8 cellular contexts compared by ENCODE assay signal in genomic region chr14:103546651-103547454, GRCh38. TPM values are rescaled to one million over a fixed set of nuclear protein-coding genes. Genes with fewer than 3 reads are reported as not detected.
DNase-seq lines count a peak whose midpoint lies in the region; ATAC-seq and TF ChIP-seq lines count a peak whose summit lies in the region.

No MANE protein-coding gene starts in this region.

- ATAC-seq in CD4-positive, alpha-beta T cell (ENCODE audit: poor library complexity): peak; percentile 88
- peak; percentile 50 for ATAC-seq in HG03280 (IDR thresholded peaks at IDR 0.05; ENCODE audit: unreplicated experiment)
- ATAC-seq in GM21825 (IDR thresholded peaks at IDR 0.05; ENCODE audit: unreplicated experiment): no peak

- H3K4me1 ChIP-seq in esophagus squamous epithelium (peaks cover 57 to 85% (median 62%) of the 10 kb centered on the region in 3 donors), neutrophil (ENCODE audit: control insufficient read depth in 1 of 2, insufficient read depth in 1 of 2, low read depth in 1 of 2, low read length in 1 of 2) (no peaks in the 10 kb centered on the region)

- TF ChIP-seq POLR2A in esophagus squamous epithelium (IDR thresholded peaks at IDR 0.05): no peak

- no peaks in the 10 kb centered on the region for H3K4me1 Mint-ChIP-seq in CD4-positive, alpha-beta T cell (ENCODE audit: low read depth)
- H3K4me1 Mint-ChIP-seq in activated T-cell treated with anti-CD3 and anti-CD28 coated beads, Interleukin-2, amount 50 U/mL, for 24 hours (ENCODE audit: low read depth): peaks cover 5% of the 10 kb centered on the region

- peaks cover 8% of the 10 kb centered on the region for H3K27me3 ChIP-seq in CD4-positive, alpha-beta T cell (ENCODE audit: control insufficient read depth, insufficient read depth, low read length)
- no peaks in the 10 kb centered on the region for H3K27me3 ChIP-seq in esophagus squamous epithelium
- peaks cover 4% of the 10 kb centered on the region for H3K27me3 ChIP-seq in neutrophil

- H3K36me3 Mint-ChIP-seq in CD4-positive, alpha-beta T cell (ENCODE audit: low read depth): no peaks in the 10 kb centered on the region
- peaks cover 4% of the 10 kb centered on the region for H3K36me3 Mint-ChIP-seq in activated T-cell treated with anti-CD3 and anti-CD28 coated beads, Interleukin-2, amount 50 U/mL, for 24 hours (ENCODE audit: low read depth)

- no peak overlapping the region for H3K27ac ChIP-seq in CD4-positive, alpha-beta T cell (ENCODE audit: low read depth, low read length)
- H3K27ac ChIP-seq in esophagus squamous epithelium (no peak overlapping the region), neutrophil (no peak overlapping the region)

- DNase-seq in CD4-positive, alpha-beta T cell: peak; percentile 59 to 84 (median 70)
- peak; percentile 14 for DNase-seq in NOMO-1 treated with dmso at 0.1 percent for 144 hours (lab: John Stamatoyannopoulos, UW; ENCODE audit: unreplicated experiment)
- peak; percentile 85 for DNase-seq in activated T-cell treated with anti-CD3 and anti-CD28 coated beads, Interleukin-2, amount 50 U/mL, for 24 hours
- no peak for DNase-seq in esophagus squamous epithelium (lab: John Stamatoyannopoulos, UW)
- DNase-seq in superior temporal gyrus (ENCODE audit: extremely low spot score): peak; percentile 88

- no peaks in the 10 kb centered on the region for H3K27me3 Mint-ChIP-seq in CD4-positive, alpha-beta T cell
- peaks cover under 1% of the 10 kb centered on the region for H3K27me3 Mint-ChIP-seq in activated T-cell treated with anti-CD3 and anti-CD28 coated beads, Interleukin-2, amount 50 U/mL, for 24 hours

- H3K4me3 ChIP-seq in esophagus squamous epithelium (no peak overlapping the region), neutrophil (ENCODE audit: low read depth in 1 of 2, low read length in 1 of 2) (no peak overlapping the region)

- H3K36me3 ChIP-seq in esophagus squamous epithelium: no peaks in the 10 kb centered on the region
- no peaks in the 10 kb centered on the region for H3K36me3 ChIP-seq in neutrophil

- intact Hi-C loops in CD4-positive, alpha-beta T cell (cut with DNase I, micrococcal nuclease): loop anchor here (1.0 to 5.0 kb wide), 4 partner anchors 29 to 442 kb away; no protein-coding TSS in a partner anchor
- intact Hi-C loops in esophagus squamous epithelium (cut with DNase I): loop anchor here (5.0 kb wide), 1 partner anchor 45 kb away; no protein-coding TSS in a partner anchor

- H3K9me3 Mint-ChIP-seq in CD4-positive, alpha-beta T cell: no peaks in the 10 kb centered on the region
- H3K9me3 Mint-ChIP-seq in activated T-cell treated with anti-CD3 and anti-CD28 coated beads, Interleukin-2, amount 50 U/mL, for 24 hours: no peaks in the 10 kb centered on the region

- no peak overlapping the region for H3K27ac Mint-ChIP-seq in CD4-positive, alpha-beta T cell
- no peak overlapping the region for H3K27ac Mint-ChIP-seq in activated T-cell treated with anti-CD3 and anti-CD28 coated beads, Interleukin-2, amount 50 U/mL, for 24 hours

- CTCF ChIA-PET in CD4-positive, alpha-beta T cell (lab: Charles Lee): interaction anchor here (0.6 to 3.8 kb wide), 5 partner anchors 26 to 47 kb away, joined by 3 to 22 read pairs (median 6); no protein-coding TSS in a partner anchor

- H3K4me3 Mint-ChIP-seq in CD4-positive, alpha-beta T cell: no peak overlapping the region
- H3K4me3 Mint-ChIP-seq in activated T-cell treated with anti-CD3 and anti-CD28 coated beads, Interleukin-2, amount 50 U/mL, for 24 hours: no peak overlapping the region

- POLR2A ChIA-PET in CD4-positive, alpha-beta T cell (lab: Charles Lee): no interaction called here

- 21% methylated on average over 6 of the region's 21 CpGs; no CpG with 5 or more reads in 1 of the 2 donors for WGBS in esophagus squamous epithelium, 2 donors

- peak; percentile 92 for TF ChIP-seq CTCF in CD4-positive, alpha-beta T cell (IDR thresholded peaks at IDR 0.05)
- TF ChIP-seq CTCF in esophagus squamous epithelium (IDR thresholded peaks at IDR 0.05): peak; percentile 77 to 90 (median 84)
- TF ChIP-seq CTCF in neutrophil (IDR thresholded peaks at IDR 0.05): peak; percentile 88

- H3K9me3 ChIP-seq in CD4-positive, alpha-beta T cell (ENCODE audit: control insufficient read depth, low read length): no peaks in the 10 kb centered on the region
- H3K9me3 ChIP-seq in esophagus squamous epithelium: no peaks in the 10 kb centered on the region
- no peaks in the 10 kb centered on the region for H3K9me3 ChIP-seq in neutrophil

RNA-seq across cellular contexts. Expression of gene BAG5, which starts 15.6 kb away (rescaled TPM):
- 10 to 100 TPM; 39.4 to 40.3 TPM for total RNA-seq in CD4-positive, alpha-beta T cell
- 10 to 100 TPM; 24.8 to 32.4 (median 28.5) TPM for total RNA-seq in esophagus squamous epithelium

RNA-seq across cellular contexts. Expression of gene COA8, which starts 15.9 kb away (rescaled TPM):
- 10 to 100 TPM in 1 of 2 experiments, 1 to 10 TPM in 1; 9.1 to 10.7 TPM for total RNA-seq in CD4-positive, alpha-beta T cell
- total RNA-seq in esophagus squamous epithelium: 10 to 100 TPM; 18.2 to 28.7 (median 22.7) TPM

RNA-seq across cellular contexts. Expression of gene TRMT61A, which starts 17.9 kb away (rescaled TPM):
- 1 to 10 TPM; 9.2 to 9.8 TPM for total RNA-seq in CD4-positive, alpha-beta T cell
- total RNA-seq in esophagus squamous epithelium: 10 to 100 TPM in 2 of 4 donors, 1 to 10 TPM in 2; 7.7 to 20.6 (median 9.9) TPM

RNA-seq across cellular contexts. Expression of gene CKB, which starts 24.2 kb away (rescaled TPM):
- total RNA-seq in CD4-positive, alpha-beta T cell: 1 to 10 TPM; 5.8 to 6.6 TPM
- total RNA-seq in esophagus squamous epithelium: 100 to 1,000 TPM in 1 of 4 donors, 10 to 100 TPM in 3; 27.2 to 204 (median 37.6) TPM
